9 cellular contexts compared by ENCODE assay signal in the genomic region with DNA sequence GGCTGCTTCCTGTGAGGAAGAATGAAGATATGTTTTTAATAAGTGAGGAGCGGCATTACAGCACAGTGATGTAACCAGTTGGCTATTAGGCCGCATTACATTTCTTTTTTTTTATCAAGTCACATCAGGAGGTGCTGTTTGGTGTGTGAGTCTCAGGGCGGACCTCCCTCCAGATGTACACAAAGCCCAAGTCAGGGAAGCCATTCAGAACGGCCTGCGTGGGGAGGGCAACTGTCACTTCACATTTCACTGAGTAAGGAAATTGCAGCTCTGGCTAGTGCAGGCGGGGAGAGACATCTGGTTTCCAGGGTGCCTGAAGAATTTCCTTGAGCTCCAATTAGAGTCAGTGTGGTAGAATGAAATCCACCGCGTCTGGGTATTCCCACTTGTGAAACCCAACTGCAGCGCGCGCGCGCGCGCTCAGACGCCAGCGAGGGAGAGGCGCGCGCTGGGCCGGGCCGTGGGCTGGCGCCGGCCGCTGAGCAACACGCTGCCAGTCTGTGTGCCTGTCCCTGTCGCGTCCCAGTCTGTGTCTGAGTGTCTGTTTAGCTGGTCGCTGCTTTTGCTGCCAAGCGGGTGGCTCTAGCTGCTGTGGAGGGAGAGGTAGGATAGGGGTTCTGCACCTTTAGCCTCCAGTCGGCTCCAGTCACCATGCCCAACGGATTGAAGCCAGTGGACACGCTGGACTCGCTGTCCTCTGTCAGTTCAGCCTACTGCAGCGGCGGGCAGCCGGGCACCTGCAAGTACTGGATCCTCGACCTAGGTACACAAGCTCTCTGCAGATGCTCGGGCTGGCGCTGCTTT.
DNase-seq lines count a peak whose midpoint lies in the region; ATAC-seq and TF ChIP-seq lines count a peak whose summit lies in the region.
"Had no signal": no experiment of that assay in that cellular context is flagged by ENCODE, and none has a peak within 500 bp of the region (broad histone marks: within the 10 kb centered on the region; RNA-seq: fewer than 3 reads in every experiment).

No MANE protein-coding gene starts in this region.

- peaks cover 7% of the 10 kb centered on the region for H3K4me1 Mint-ChIP-seq in endodermal cell
- peaks cover 24% of the 10 kb centered on the region for H3K4me1 Mint-ChIP-seq in activated naive CD4-positive, alpha-beta T cell treated with anti-CD3 and anti-CD28 coated beads, Interleukin-2, amount 10 ng/mL, durations not matched to agents 7 days and 5 days
- H3K4me1 Mint-ChIP-seq: memory B cell had no signal

- H3K4me1 ChIP-seq in endodermal cell (ENCODE audit: control insufficient read depth, insufficient read depth, low read length) (no peaks in the 10 kb centered on the region), thyroid gland (peaks cover 3 to 4% of the 10 kb centered on the region in 2 donors)

- no peaks in the 10 kb centered on the region for H3K9me3 ChIP-seq in endodermal cell (ENCODE audit: control insufficient read depth, low read length)
- no peaks in the 10 kb centered on the region for H3K9me3 ChIP-seq in thyroid gland

- peak in 1 of 2 donors; percentile 11 for TF ChIP-seq POLR2A in thyroid gland (IDR thresholded peaks at IDR 0.05)

- CTCF ChIA-PET in activated naive CD4-positive, alpha-beta T cell treated with anti-CD3 and anti-CD28 coated beads, Interleukin-2, amount 10 ng/mL, durations not matched to agents 7 days and 5 days (lab: Charles Lee), result no interaction called here

- intact Hi-C loops in thyroid gland (cut with DNase I), result no loop called here

- H3K27ac ChIP-seq in endodermal cell (ENCODE audit: low read depth, low read length) (peak overlapping the region; percentile 87), thyroid gland (peak overlapping the region in 2 of 3 donors; percentile 9 to 16)

- H3K9me3 Mint-ChIP-seq in endodermal cell, result peaks cover 2% of the 10 kb centered on the region
- H3K9me3 Mint-ChIP-seq in activated naive CD4-positive, alpha-beta T cell treated with anti-CD3 and anti-CD28 coated beads, Interleukin-2, amount 10 ng/mL, durations not matched to agents 7 days and 5 days, result no peaks in the 10 kb centered on the region
- H3K9me3 Mint-ChIP-seq: memory B cell had no signal

- ATAC-seq in HG03442 (IDR thresholded peaks at IDR 0.05; ENCODE audit: unreplicated experiment) (no peak), GM21390 (IDR thresholded peaks at IDR 0.05; ENCODE audit: unreplicated experiment) (no peak)

- DNase-seq in NCI-H2107 (lab: John Stamatoyannopoulos, UW) (peak; percentile 65), endodermal cell (peak; percentile 44), middle frontal gyrus (ENCODE audit: extremely low spot score, low spot score) (peak; percentile 78), thyroid gland (peak; percentile 50 to 55), NCI-H2196 (lab: John Stamatoyannopoulos, UW; ENCODE audit: unreplicated experiment) (no peak)
- no peak for DNase-seq in activated naive CD4-positive, alpha-beta T cell treated with anti-CD3 and anti-CD28 coated beads, Interleukin-2, amount 10 ng/mL, durations not matched to agents 7 days and 5 days

- H3K36me3 ChIP-seq in endodermal cell (ENCODE audit: control insufficient read depth, insufficient read depth, low read length) (peaks cover 4% of the 10 kb centered on the region), thyroid gland (no peaks in the 10 kb centered on the region)

- H3K36me3 Mint-ChIP-seq in endodermal cell (ENCODE audit: low read depth), result peaks cover 10% of the 10 kb centered on the region
- H3K36me3 Mint-ChIP-seq in activated naive CD4-positive, alpha-beta T cell treated with anti-CD3 and anti-CD28 coated beads, Interleukin-2, amount 10 ng/mL, durations not matched to agents 7 days and 5 days, result peaks cover 1% of the 10 kb centered on the region

- H3K27ac Mint-ChIP-seq in endodermal cell, result peak overlapping the region; percentile 18
- H3K27ac Mint-ChIP-seq in activated naive CD4-positive, alpha-beta T cell treated with anti-CD3 and anti-CD28 coated beads, Interleukin-2, amount 10 ng/mL, durations not matched to agents 7 days and 5 days, result no peak overlapping the region
- H3K27ac Mint-ChIP-seq: memory B cell had no signal

- no peak for TF ChIP-seq CTCF in endodermal cell (conservative IDR thresholded peaks at IDR 0.05)
- TF ChIP-seq CTCF in thyroid gland (IDR thresholded peaks at IDR 0.05), result no peak

- no peaks in the 10 kb centered on the region for H3K27me3 Mint-ChIP-seq in endodermal cell (ENCODE audit: insufficient read depth)
- peaks cover 6% of the 10 kb centered on the region for H3K27me3 Mint-ChIP-seq in activated naive CD4-positive, alpha-beta T cell treated with anti-CD3 and anti-CD28 coated beads, Interleukin-2, amount 10 ng/mL, durations not matched to agents 7 days and 5 days
- H3K27me3 Mint-ChIP-seq: memory B cell had no signal

- no peak overlapping the region for H3K9ac ChIP-seq in endodermal cell (ENCODE audit: extremely low read depth, low read length, poor library complexity, severe bottlenecking)

- H3K4me3 ChIP-seq in endodermal cell (ENCODE audit: low read length), result no peak overlapping the region
- H3K4me3 ChIP-seq in thyroid gland (replicated peaks in 1 of 3), result peak overlapping the region in 1 of 3 donors; percentile 16

- no peak overlapping the region for H3K4me3 Mint-ChIP-seq in endodermal cell
- H3K4me3 Mint-ChIP-seq in activated naive CD4-positive, alpha-beta T cell treated with anti-CD3 and anti-CD28 coated beads, Interleukin-2, amount 10 ng/mL, durations not matched to agents 7 days and 5 days, result no peak overlapping the region
- H3K4me3 Mint-ChIP-seq: memory B cell had no signal

- H3K27me3 ChIP-seq in endodermal cell (ENCODE audit: control insufficient read depth, insufficient read depth, low read length, poor library complexity, severe bottlenecking) (no peaks in the 10 kb centered on the region), thyroid gland (no peaks in the 10 kb centered on the region)

- WGBS in endodermal cell (ENCODE audit: insufficient coverage in 1 of 2, insufficient read length in 1 of 2), 2 experiments, result 84 to 92% methylated on average over 30 to 40 of the region's 40 CpGs
- 33 to 64% methylated on average over 38 to 39 of the region's 40 CpGs for WGBS in thyroid gland, 2 donors

Comparison
In these comparisons a context has a peak if more than half of its experiments do, and no peak if none do; other contexts are left out.
1. DNase-seq: peak in NCI-H2107 (single experiment), endodermal cell (single experiment), middle frontal gyrus (single experiment) and thyroid gland (2 of 2); none in NCI-H2196 (single experiment) and activated naive CD4-positive, alpha-beta T cell treated with anti-CD3 and anti-CD28 coated beads, Interleukin-2, amount 10 ng/mL, durations not matched to agents 7 days and 5 days (single experiment).